Comparison of ENCODE assay signal across 8 cellular contexts in the genomic region with DNA sequence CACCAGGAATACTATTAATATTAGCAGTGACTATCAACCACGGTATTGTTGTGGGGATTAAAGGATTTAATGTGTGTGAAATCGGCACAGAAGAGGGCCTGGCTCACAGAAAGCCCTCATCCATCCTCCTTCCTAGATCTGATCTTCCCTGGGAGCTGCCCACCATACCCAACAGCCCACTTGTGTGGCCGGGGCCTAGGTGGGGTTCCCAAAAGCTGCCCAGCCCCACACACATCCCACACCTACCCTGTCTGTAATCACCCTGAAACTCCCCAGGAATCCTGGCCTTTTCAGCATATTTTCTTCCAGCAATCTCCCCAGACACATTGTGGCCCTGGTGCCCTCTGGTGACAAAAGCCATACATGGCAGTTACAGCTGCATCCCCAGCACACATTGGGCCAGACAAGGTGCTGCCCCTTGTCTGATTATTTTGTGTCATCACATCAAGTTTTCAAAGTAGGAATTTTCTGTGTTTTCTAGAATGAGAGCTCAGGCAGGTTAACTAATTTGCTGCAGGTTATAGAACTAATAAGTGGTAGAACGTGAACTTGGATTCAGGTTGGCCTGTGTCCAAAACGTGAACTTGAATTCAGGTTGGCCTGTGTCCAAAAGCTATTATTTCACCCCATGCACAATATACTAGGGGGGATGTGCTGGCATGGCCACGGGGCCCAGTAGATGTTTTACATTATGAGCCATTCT. TPM values are rescaled to one million over a fixed set of nuclear protein-coding genes. Genes with fewer than 3 reads are reported as not detected.
DNase-seq lines count a peak whose midpoint lies in the region; ATAC-seq and TF ChIP-seq lines count a peak whose summit lies in the region.

No MANE protein-coding gene starts in this region.

- intact Hi-C loops in posterior vena cava (cut with DNase I) (no loop called here), aorta (cut with DNase I) (loop anchor here (1.0 to 2.0 kb wide), 2 partner anchors 31 to 32 kb away; no protein-coding TSS in a partner anchor)

- H3K27me3 ChIP-seq in MG63: no peaks in the 10 kb centered on the region
- no peaks in the 10 kb centered on the region for H3K27me3 ChIP-seq in aorta (ENCODE audit: control insufficient read depth in 1 of 2, insufficient read depth in 2 of 2, low read length in 1 of 2)

- H3K36me3 ChIP-seq in MG63 (no peaks in the 10 kb centered on the region), aorta (ENCODE audit: control insufficient read depth in 1 of 2, insufficient read depth in 2 of 2, low read length in 1 of 2) (no peaks in the 10 kb centered on the region)

- ATAC-seq in SK-N-SH treated with all-trans-retinoic acid at 6 μM for 48 hours: peak; percentile 85
- peak; percentile 79 for ATAC-seq in aorta (ENCODE audit: low FRiP score)
- ATAC-seq in HG02763 (IDR thresholded peaks at IDR 0.05; ENCODE audit: unreplicated experiment): no peak

- no peaks in the 10 kb centered on the region for H3K9me3 ChIP-seq in MG63
- no peaks in the 10 kb centered on the region for H3K9me3 ChIP-seq in aorta (ENCODE audit: control insufficient read depth, low read length)

- H3K4me3 ChIP-seq in MG63: no peak overlapping the region
- no peak overlapping the region for H3K4me3 ChIP-seq in aorta (ENCODE audit: low read length in 2 of 2)

- peak overlapping the region; percentile 44 to 46 for H3K27ac ChIP-seq in aorta (ENCODE audit: low read depth in 1 of 2, low read length in 2 of 2)

- no peaks in the 10 kb centered on the region for H3K4me1 ChIP-seq in aorta (ENCODE audit: control insufficient read depth in 1 of 2, insufficient read depth in 2 of 2, low read length in 2 of 2)

- DNase-seq in EH (ENCODE audit: low read depth) (peak; percentile 82), MG63 (peak; percentile 67), glomerular visceral epithelial cell (ENCODE audit: extremely low spot score) (peak; percentile 69), posterior vena cava (ENCODE audit: low spot score) (peak; percentile 86), aorta (peak; percentile 82 to 87)
- peak; percentile 73 for DNase-seq in activated naive CD4-positive, alpha-beta T cell treated with anti-CD3 and anti-CD28 coated beads, Interleukin-2, amount 50 U/mL, for 16 hours

- 3 to 4% methylated on average over 6 of the region's 6 CpGs for WGBS in aorta, 2 donors

TF ChIP-seq in SK-N-SH treated with all-trans-retinoic acid at 6 μM for 48 hours, 23 proteins besides CTCF, POLR2A, EP300 and RAD21:
- TF ChIP-seq RARB (CRISPR knock-in tag; IDR thresholded peaks at IDR 0.05) (no peak), ZNF70 (CRISPR knock-in tag; IDR thresholded peaks at IDR 0.05) (no peak), ZFP3 (CRISPR knock-in tag; IDR thresholded peaks at IDR 0.05) (no peak), GLIS3 (CRISPR knock-in tag; IDR thresholded peaks at IDR 0.05) (no peak), ISL1 (CRISPR knock-in tag; IDR thresholded peaks at IDR 0.05) (no peak), ZC3H10 (CRISPR knock-in tag; IDR thresholded peaks at IDR 0.05) (no peak)
- TF ChIP-seq, protein P1, sequence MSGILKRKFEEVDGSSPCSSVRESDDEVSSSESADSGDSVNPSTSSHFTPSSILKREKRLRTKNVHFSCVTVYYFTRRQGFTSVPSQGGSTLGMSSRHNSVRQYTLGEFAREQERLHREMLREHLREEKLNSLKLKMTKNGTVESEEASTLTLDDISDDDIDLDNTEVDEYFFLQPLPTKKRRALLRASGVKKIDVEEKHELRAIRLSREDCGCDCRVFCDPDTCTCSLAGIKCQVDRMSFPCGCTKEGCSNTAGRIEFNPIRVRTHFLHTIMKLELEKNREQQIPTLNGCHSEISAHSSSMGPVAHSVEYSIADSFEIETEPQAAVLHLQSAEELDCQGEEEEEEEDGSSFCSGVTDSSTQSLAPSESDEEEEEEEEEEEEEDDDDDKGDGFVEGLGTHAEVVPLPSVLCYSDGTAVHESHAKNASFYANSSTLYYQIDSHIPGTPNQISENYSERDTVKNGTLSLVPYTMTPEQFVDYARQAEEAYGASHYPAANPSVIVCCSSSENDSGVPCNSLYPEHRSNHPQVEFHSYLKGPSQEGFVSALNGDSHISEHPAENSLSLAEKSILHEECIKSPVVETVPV (CRISPR knock-in tag; IDR thresholded peaks at IDR 0.05): no peak
- TF ChIP-seq, protein P2, sequence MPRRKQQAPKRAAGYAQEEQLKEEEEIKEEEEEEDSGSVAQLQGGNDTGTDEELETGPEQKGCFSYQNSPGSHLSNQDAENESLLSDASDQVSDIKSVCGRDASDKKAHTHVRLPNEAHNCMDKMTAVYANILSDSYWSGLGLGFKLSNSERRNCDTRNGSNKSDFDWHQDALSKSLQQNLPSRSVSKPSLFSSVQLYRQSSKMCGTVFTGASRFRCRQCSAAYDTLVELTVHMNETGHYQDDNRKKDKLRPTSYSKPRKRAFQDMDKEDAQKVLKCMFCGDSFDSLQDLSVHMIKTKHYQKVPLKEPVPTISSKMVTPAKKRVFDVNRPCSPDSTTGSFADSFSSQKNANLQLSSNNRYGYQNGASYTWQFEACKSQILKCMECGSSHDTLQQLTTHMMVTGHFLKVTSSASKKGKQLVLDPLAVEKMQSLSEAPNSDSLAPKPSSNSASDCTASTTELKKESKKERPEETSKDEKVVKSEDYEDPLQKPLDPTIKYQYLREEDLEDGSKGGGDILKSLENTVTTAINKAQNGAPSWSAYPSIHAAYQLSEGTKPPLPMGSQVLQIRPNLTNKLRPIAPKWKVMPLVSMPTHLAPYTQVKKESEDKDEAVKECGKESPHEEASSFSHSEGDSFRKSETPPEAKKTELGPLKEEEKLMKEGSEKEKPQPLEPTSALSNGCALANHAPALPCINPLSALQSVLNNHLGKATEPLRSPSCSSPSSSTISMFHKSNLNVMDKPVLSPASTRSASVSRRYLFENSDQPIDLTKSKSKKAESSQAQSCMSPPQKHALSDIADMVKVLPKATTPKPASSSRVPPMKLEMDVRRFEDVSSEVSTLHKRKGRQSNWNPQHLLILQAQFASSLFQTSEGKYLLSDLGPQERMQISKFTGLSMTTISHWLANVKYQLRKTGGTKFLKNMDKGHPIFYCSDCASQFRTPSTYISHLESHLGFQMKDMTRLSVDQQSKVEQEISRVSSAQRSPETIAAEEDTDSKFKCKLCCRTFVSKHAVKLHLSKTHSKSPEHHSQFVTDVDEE (CRISPR knock-in tag; IDR thresholded peaks at IDR 0.05): no peak

RNA-seq across cellular contexts. Expression of a gene that starts 5.3 kb away (rescaled TPM):
- total RNA-seq in MG63 (2014; rRNA removed; shearing (Covaris generic); ENCODE audit: low replicate concordance): 1.6 and 6.0 TPM in 2 replicates
- total RNA-seq in posterior vena cava (10 to 100 TPM in 1 of 2 donors, 1 to 10 TPM in 1; 7.8 to 12.2 TPM), aorta (10 to 100 TPM in 1 of 2 donors, 1 to 10 TPM in 1; 5.5 to 18.9 TPM)
- polyA plus RNA-seq in aorta: 1 to 10 TPM; 1.3 to 7.5 TPM

RNA-seq across cellular contexts. Expression of a gene that starts 45.2 kb away (rescaled TPM):
- 1.6 and 5.9 TPM in 2 replicates for total RNA-seq in MG63 (2014; rRNA removed; shearing (Covaris generic); ENCODE audit: low replicate concordance)
- total RNA-seq in posterior vena cava (1 to 10 TPM; 2.5 to 4.1 TPM), aorta (1 to 10 TPM; 2.6 to 6.0 TPM)
- polyA plus RNA-seq in aorta: 10 to 100 TPM in 1 of 2 donors, 1 to 10 TPM in 1; 5.8 to 29.7 TPM

RNA-seq across cellular contexts. Expression of a gene that starts 57.5 kb away (rescaled TPM):
- total RNA-seq in MG63 (2014; rRNA removed; shearing (Covaris generic); ENCODE audit: low replicate concordance): 62.1 and 95.8 TPM in 2 replicates
- total RNA-seq in posterior vena cava: 10 to 100 TPM; 39.0 to 45.7 TPM
- total RNA-seq in aorta: 10 to 100 TPM; 31.8 to 32.2 TPM
- 10 to 100 TPM; 34.8 to 40.2 TPM for polyA plus RNA-seq in aorta

Comparison
In these comparisons a context has a peak if more than half of its experiments do, and no peak if none do; other contexts are left out.
1. intact Hi-C loops: an anchor here in aorta (1.0 to 2.0 kb wide); none called in posterior vena cava.